ENCODE assay signal across 1 cellular context in the genomic region with DNA sequence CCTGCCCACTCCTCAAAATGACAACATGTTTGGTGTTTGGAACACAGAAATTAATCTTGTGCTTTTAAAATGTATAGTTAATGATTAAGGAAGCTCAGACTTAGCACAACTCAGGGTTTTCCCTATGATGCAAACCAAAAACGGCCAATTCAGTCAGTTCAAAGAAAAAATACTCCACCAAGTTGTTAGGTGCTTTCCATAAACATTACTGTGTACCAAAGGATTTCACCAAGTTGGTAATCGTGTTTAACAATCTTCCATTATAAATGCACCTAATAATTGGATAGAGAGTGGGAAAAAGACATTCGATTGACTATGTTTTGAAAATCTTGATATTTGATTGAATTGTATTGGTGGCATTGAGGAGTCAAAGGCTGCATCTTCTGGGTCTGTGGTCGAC.
A peak's percentile ranks its signal among the peaks of the same experiment; 100 is the strongest.
TF ChIP-seq lines count a peak whose summit lies in the region.

No MANE protein-coding gene starts in this region.

TF ChIP-seq in GM12878, 131 proteins besides CTCF, POLR2A, EP300 and RAD21 (continued from another document and continues in another):
- no peak for TF ChIP-seq CUX1 (IDR thresholded peaks at IDR 0.05; ENCODE audit: insufficient replicate concordance, low read depth, low read length)
- TF ChIP-seq ZBTB11 (CRISPR knock-in tag; IDR thresholded peaks at IDR 0.05) = no peak
- no peak for TF ChIP-seq SRF (IDR thresholded peaks at IDR 0.05; ENCODE audit: low read depth in 2 of 2, low read length in 2 of 2)
- TF ChIP-seq ATF3 (IDR thresholded peaks at IDR 0.05; ENCODE audit: borderline replicate concordance, extremely low read depth, low read depth, low read length) = no peak
- TF ChIP-seq NBN (IDR thresholded peaks at IDR 0.05) = 0 out of 2 replicates have a peak, but pooled peaks have one; percentile 45
- TF ChIP-seq CBFB (IDR thresholded peaks at IDR 0.05; ENCODE audit: low read depth) = no peak
- no peak for TF ChIP-seq ZNF622 (IDR thresholded peaks at IDR 0.05)
- TF ChIP-seq ZBED1 (IDR thresholded peaks at IDR 0.05; ENCODE audit: borderline replicate concordance) = no peak; the same call in 1 of the 2 replicates
- peak; percentile 75 for TF ChIP-seq JUNB (IDR thresholded peaks at IDR 0.05)
- TF ChIP-seq RUNX3 (IDR thresholded peaks at IDR 0.05; ENCODE audit: low read length) = peak; percentile 68
- TF ChIP-seq EED (IDR thresholded peaks at IDR 0.05; ENCODE audit: low read depth) = no peak
- TF ChIP-seq WRNIP1 (IDR thresholded peaks at IDR 0.05; ENCODE audit: borderline replicate concordance, low read depth, low read length) = no peak
- TF ChIP-seq SP1 (IDR thresholded peaks at IDR 0.05; ENCODE audit: low read depth, low read length) = no peak
- TF ChIP-seq TARDBP (IDR thresholded peaks at IDR 0.05; ENCODE audit: borderline replicate concordance) = no peak
- TF ChIP-seq PAX8 (IDR thresholded peaks at IDR 0.05) = no peak
- TF ChIP-seq BCL11A (IDR thresholded peaks at IDR 0.05; ENCODE audit: low read depth, low read length) = peak; percentile 52; the same call in 1 of the 2 replicates
- no peak; the same call in 1 of the 2 replicates for TF ChIP-seq NR2F1 (conservative IDR thresholded peaks at IDR 0.05)
- TF ChIP-seq ATF7 (IDR thresholded peaks at IDR 0.05; ENCODE audit: low read depth) = peak; percentile 72
- TF ChIP-seq KDM1A (IDR thresholded peaks at IDR 0.05; ENCODE audit: borderline replicate concordance) = no peak
- TF ChIP-seq RBBP5 (conservative IDR thresholded peaks at IDR 0.05) = no peak
- peak; percentile 3; the same call in 1 of the 2 replicates for TF ChIP-seq POLR2AphosphoS5 (IDR thresholded peaks at IDR 0.05; ENCODE audit: low read length)
- no peak for TF ChIP-seq ASH2L (IDR thresholded peaks at IDR 0.05; ENCODE audit: borderline replicate concordance, low read depth)
- TF ChIP-seq, protein P1, sequence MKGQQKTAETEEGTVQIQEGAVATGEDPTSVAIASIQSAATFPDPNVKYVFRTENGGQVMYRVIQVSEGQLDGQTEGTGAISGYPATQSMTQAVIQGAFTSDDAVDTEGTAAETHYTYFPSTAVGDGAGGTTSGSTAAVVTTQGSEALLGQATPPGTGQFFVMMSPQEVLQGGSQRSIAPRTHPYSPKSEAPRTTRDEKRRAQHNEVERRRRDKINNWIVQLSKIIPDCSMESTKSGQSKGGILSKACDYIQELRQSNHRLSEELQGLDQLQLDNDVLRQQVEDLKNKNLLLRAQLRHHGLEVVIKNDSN (IDR thresholded peaks at IDR 0.05; ENCODE audit: borderline replicate concordance, extremely low read length, insufficient read depth, low read depth, low read length) = no peak
- TF ChIP-seq SUZ12 (IDR thresholded peaks at IDR 0.05; ENCODE audit: unreplicated experiment) = no peak
- TF ChIP-seq ZZZ3 (IDR thresholded peaks at IDR 0.05; ENCODE audit: control insufficient read depth, insufficient read length, low read depth) = no peak
- TF ChIP-seq HDAC2 (IDR thresholded peaks at IDR 0.05) = no peak
- TF ChIP-seq FOS (IDR thresholded peaks at IDR 0.05; ENCODE audit: borderline replicate concordance, extremely low read depth, insufficient read length) = no peak
- TF ChIP-seq, protein P2, sequence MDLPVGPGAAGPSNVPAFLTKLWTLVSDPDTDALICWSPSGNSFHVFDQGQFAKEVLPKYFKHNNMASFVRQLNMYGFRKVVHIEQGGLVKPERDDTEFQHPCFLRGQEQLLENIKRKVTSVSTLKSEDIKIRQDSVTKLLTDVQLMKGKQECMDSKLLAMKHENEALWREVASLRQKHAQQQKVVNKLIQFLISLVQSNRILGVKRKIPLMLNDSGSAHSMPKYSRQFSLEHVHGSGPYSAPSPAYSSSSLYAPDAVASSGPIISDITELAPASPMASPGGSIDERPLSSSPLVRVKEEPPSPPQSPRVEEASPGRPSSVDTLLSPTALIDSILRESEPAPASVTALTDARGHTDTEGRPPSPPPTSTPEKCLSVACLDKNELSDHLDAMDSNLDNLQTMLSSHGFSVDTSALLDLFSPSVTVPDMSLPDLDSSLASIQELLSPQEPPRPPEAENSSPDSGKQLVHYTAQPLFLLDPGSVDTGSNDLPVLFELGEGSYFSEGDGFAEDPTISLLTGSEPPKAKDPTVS (IDR thresholded peaks at IDR 0.05; ENCODE audit: low read depth, low read length) = no peak
- TF ChIP-seq, protein P3, sequence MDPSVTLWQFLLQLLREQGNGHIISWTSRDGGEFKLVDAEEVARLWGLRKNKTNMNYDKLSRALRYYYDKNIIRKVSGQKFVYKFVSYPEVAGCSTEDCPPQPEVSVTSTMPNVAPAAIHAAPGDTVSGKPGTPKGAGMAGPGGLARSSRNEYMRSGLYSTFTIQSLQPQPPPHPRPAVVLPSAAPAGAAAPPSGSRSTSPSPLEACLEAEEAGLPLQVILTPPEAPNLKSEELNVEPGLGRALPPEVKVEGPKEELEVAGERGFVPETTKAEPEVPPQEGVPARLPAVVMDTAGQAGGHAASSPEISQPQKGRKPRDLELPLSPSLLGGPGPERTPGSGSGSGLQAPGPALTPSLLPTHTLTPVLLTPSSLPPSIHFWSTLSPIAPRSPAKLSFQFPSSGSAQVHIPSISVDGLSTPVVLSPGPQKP (IDR thresholded peaks at IDR 0.05; ENCODE audit: low read depth, low read length) = no peak
- TF ChIP-seq, protein P4, sequence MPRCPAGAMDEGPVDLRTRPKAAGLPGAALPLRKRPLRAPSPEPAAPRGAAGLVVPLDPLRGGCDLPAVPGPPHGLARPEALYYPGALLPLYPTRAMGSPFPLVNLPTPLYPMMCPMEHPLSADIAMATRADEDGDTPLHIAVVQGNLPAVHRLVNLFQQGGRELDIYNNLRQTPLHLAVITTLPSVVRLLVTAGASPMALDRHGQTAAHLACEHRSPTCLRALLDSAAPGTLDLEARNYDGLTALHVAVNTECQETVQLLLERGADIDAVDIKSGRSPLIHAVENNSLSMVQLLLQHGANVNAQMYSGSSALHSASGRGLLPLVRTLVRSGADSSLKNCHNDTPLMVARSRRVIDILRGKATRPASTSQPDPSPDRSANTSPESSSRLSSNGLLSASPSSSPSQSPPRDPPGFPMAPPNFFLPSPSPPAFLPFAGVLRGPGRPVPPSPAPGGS (IDR thresholded peaks at IDR 0.05; ENCODE audit: borderline replicate concordance, insufficient read depth, low read depth, low read length, poor library complexity, severe bottlenecking) = no peak
- TF ChIP-seq TCF12 (IDR thresholded peaks at IDR 0.05; ENCODE audit: low read depth, low read length) = no peak
- no peak for TF ChIP-seq SMAD5 (IDR thresholded peaks at IDR 0.05; ENCODE audit: low read depth)
- TF ChIP-seq CHD4 (IDR thresholded peaks at IDR 0.05) = no peak
- TF ChIP-seq CHD1 (IDR thresholded peaks at IDR 0.05; ENCODE audit: low read depth, low read length) = no peak
- TF ChIP-seq HDGF (IDR thresholded peaks at IDR 0.05) = no peak
- no peak for TF ChIP-seq RB1 (IDR thresholded peaks at IDR 0.05; ENCODE audit: borderline replicate concordance)
- no peak for TF ChIP-seq SIX5 (IDR thresholded peaks at IDR 0.05; ENCODE audit: low read depth, low read length, severe bottlenecking)
- peak; percentile 89 for TF ChIP-seq TCF7 (IDR thresholded peaks at IDR 0.05; ENCODE audit: borderline replicate concordance)
- no peak for TF ChIP-seq CBX3 (IDR thresholded peaks at IDR 0.05; ENCODE audit: borderline replicate concordance, low read depth)
- TF ChIP-seq, protein P5, sequence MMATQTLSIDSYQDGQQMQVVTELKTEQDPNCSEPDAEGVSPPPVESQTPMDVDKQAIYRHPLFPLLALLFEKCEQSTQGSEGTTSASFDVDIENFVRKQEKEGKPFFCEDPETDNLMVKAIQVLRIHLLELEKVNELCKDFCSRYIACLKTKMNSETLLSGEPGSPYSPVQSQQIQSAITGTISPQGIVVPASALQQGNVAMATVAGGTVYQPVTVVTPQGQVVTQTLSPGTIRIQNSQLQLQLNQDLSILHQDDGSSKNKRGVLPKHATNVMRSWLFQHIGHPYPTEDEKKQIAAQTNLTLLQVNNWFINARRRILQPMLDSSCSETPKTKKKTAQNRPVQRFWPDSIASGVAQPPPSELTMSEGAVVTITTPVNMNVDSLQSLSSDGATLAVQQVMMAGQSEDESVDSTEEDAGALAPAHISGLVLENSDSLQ (IDR thresholded peaks at IDR 0.05) = no peak
- TF ChIP-seq CREB1 (IDR thresholded peaks at IDR 0.05; ENCODE audit: low read depth) = no peak
- TF ChIP-seq STAT3 (IDR thresholded peaks at IDR 0.05; ENCODE audit: low read depth, low read length) = no peak
- TF ChIP-seq KLF5 (IDR thresholded peaks at IDR 0.05; ENCODE audit: partially characterized antibody) = no peak
- peak; percentile 28; the same call in 1 of the 2 replicates for TF ChIP-seq GATAD2B (conservative IDR thresholded peaks at IDR 0.05; ENCODE audit: low read depth)
- TF ChIP-seq EGR1 (IDR thresholded peaks at IDR 0.05; ENCODE audit: borderline replicate concordance in 1 of 2, low read depth in 2 of 2, low read length in 2 of 2) = no peak
- no peak for TF ChIP-seq ZBTB33 (IDR thresholded peaks at IDR 0.05)
- no peak for TF ChIP-seq STAT1 (conservative IDR thresholded peaks at IDR 0.05)
- peak; percentile 24; the same call in 1 of the 2 replicates for TF ChIP-seq CREM (IDR thresholded peaks at IDR 0.05; ENCODE audit: low read depth)
- peak; percentile 80 for TF ChIP-seq MTA2 (IDR thresholded peaks at IDR 0.05; ENCODE audit: low read depth)
- TF ChIP-seq RELA (IDR thresholded peaks at IDR 0.05; ENCODE audit: borderline replicate concordance, partially characterized antibody) = peak; percentile 90
- TF ChIP-seq YBX1 (IDR thresholded peaks at IDR 0.05) = no peak
- TF ChIP-seq SPI1 (IDR thresholded peaks at IDR 0.05; ENCODE audit: borderline replicate concordance, insufficient read depth, low read depth, low read length) = no peak
- no peak for TF ChIP-seq MXI1 (IDR thresholded peaks at IDR 0.05; ENCODE audit: low read depth, low read length)
